Comparison of ENCODE assay signal across 8 cellular contexts in genomic region chr3:196684548-196685407, GRCh38.
A peak's percentile ranks its signal among the peaks of the same experiment; 100 is the strongest.
DNase-seq lines count a peak whose midpoint lies in the region; ATAC-seq, FAIRE-seq and TF ChIP-seq lines count a peak whose summit lies in the region.

No MANE protein-coding gene starts in this region.

- H3K4me1 ChIP-seq in OCI-LY3 (ENCODE audit: low read length) = peaks cover 9% of the 10 kb centered on the region

- H3K36me3 ChIP-seq in OCI-LY3 (replicated peaks; ENCODE audit: low read depth, low read length) = peaks cover 4% of the 10 kb centered on the region

- H4K20me1 ChIP-seq in OCI-LY3 (ENCODE audit: insufficient read depth, low read length) = no peaks in the 10 kb centered on the region

- no peak overlapping the region for H3K27ac ChIP-seq in OCI-LY3 (ENCODE audit: low read length)

- DNase-seq in D721Med (ENCODE audit: insufficient read length, low spot score) = no peak
- DNase-seq in HUDEP-2 (lab: John Stamatoyannopoulos, UW; ENCODE audit: unreplicated experiment in 76 of 76) = peak in 54 of 76 experiments; percentile 18 to 77 (median 42)
- DNase-seq in activated T-cell treated with anti-CD3 and anti-CD28 coated beads for 48 hours (ENCODE audit: low read depth) = peak; percentile 40
- DNase-seq in fibroblast of peridontal ligament (ENCODE audit: extremely low read depth) = peak; percentile 73
- DNase-seq in nucleus accumbens (lab: John Stamatoyannopoulos, UW) = peak in 39 of 56 donors; percentile 5 to 74 (median 30)
- peak; percentile 90 for DNase-seq in superior temporal gyrus (ENCODE audit: extremely low spot score)

- H2AFZ ChIP-seq in OCI-LY3 (ENCODE audit: low read depth, low read length) = no peak overlapping the region

- peak overlapping the region; percentile 41 for H3K4me3 ChIP-seq in OCI-LY3 (ENCODE audit: low read length)

- peak overlapping the region; percentile 46; the same call in 1 of the 2 replicates for H3K9ac ChIP-seq in OCI-LY3 (ENCODE audit: low read length)

- H3K4me2 ChIP-seq in OCI-LY3 (ENCODE audit: low read length) = peak overlapping the region; percentile 65

- H3K9me3 ChIP-seq in OCI-LY3 (ENCODE audit: insufficient read depth, low read length) = no peaks in the 10 kb centered on the region

- TF ChIP-seq CTCF in D721Med (IDR thresholded peaks at IDR 0.05; ENCODE audit: insufficient read depth, missing control alignments) (peak; percentile 91), OCI-LY3 (IDR thresholded peaks at IDR 0.05; ENCODE audit: low read depth, low read length) (peak; percentile 88)

- H3K27me3 ChIP-seq in OCI-LY3 (ENCODE audit: low read depth, low read length) = no peaks in the 10 kb centered on the region

- FAIRE-seq in D721Med (lab: Jason Lieb, UNC) = no peak

- no peaks in the 10 kb centered on the region for H3K79me2 ChIP-seq in OCI-LY3 (ENCODE audit: low read length)

- ATAC-seq in GM21367 (IDR thresholded peaks at IDR 0.05; ENCODE audit: unreplicated experiment) = peak; percentile 94
